26 cellular contexts compared by ENCODE assay signal in genomic region chr3:3333571-3333970, GRCh38.
"Had no signal": no experiment of that assay in that cellular context is flagged by ENCODE, and none has a peak within 500 bp of the region (broad histone marks: within the 10 kb centered on the region; RNA-seq: fewer than 3 reads in every experiment).

No MANE protein-coding gene starts in this region.

- H3K36me3 ChIP-seq: stomach, suprapubic skin, thoracic aorta, thyroid gland, tibial artery, tibial nerve, transverse colon, upper lobe of left lung, upper lobe of right lung, uterus, vagina had no signal

- H3K4me1 ChIP-seq: stomach, suprapubic skin, testis, thyroid gland, tibial artery, tibial nerve, transverse colon, upper lobe of left lung, upper lobe of right lung, uterus, vagina had no signal

- H3K27me3 ChIP-seq: stomach, suprapubic skin, testis, thyroid gland, tibial artery, tibial nerve, transverse colon, upper lobe of left lung, upper lobe of right lung, uterus, vagina had no signal

- FAIRE-seq: urothelium cell line had no signal

- H3K4me3 ChIP-seq: stomach, suprapubic skin, testis, thoracic aorta, thyroid gland, tibial artery, tibial nerve, transverse colon, upper lobe of left lung, upper lobe of right lung, uterus, vagina had no signal

- DNase-seq: stimulated activated CD4-positive, alpha-beta T cell treated with anti-CD3 and anti-CD28 coated beads, Interleukin-2, amount 100 ng/mL, for 48 hours; stimulated activated CD4-positive, alpha-beta T cell treated with anti-CD3 and anti-CD28 coated beads, Interleukin-4, amount 100 ng/mL, for 1 hour; stimulated activated CD4-positive, alpha-beta T cell treated with anti-CD3 and anti-CD28 coated beads, Interleukin-4, amount 100 ng/mL, for 24 hours; stimulated activated CD4-positive, alpha-beta T cell treated with anti-CD3 and anti-CD28 coated beads, Interleukin-4, amount 100 ng/mL, for 4 hours; stimulated activated CD8-positive, alpha-beta memory T cell treated with anti-CD3 and anti-CD28 coated beads, Interleukin-4, amount 100 ng/mL, for 48 hours; stimulated activated naive B cell treated with anti-CD40 and anti-IgM and Interleukin-4, amounts not matched to agents 10 μg/mL and 1 μg/mL and 100 μg/mL, for 72 hours; stimulated activated naive CD4-positive, alpha-beta T cell; stimulated activated naive CD4-positive, alpha-beta T cell treated with Interleukin-2 at 50 U/mL for 16 hours; stimulated activated naive CD8-positive, alpha-beta T cell treated with anti-CD3 and anti-CD28 coated beads, Interleukin-15, amount 100 ng/mL, for 72 hours; stimulated activated naive CD8-positive, alpha-beta T cell treated with anti-CD3 and anti-CD28 coated beads, Interleukin-15, Interleukin-2, amounts not matched to agents 100 U/mL and 50 U/mL, for 24 hours; stomach; substantia nigra; testis; thyroid gland; tibial artery; transverse colon; upper lobe of left lung; upper lobe of right lung; uterus had no signal

- H3K27ac ChIP-seq: stomach, suprapubic skin, testis, thoracic aorta, thyroid gland, tibial artery, tibial nerve, transverse colon, upper lobe of left lung, upper lobe of right lung, uterus, vagina had no signal

- H3K9me3 ChIP-seq: stomach, suprapubic skin, testis, thoracic aorta, thyroid gland, tibial artery, tibial nerve, transverse colon, upper lobe of left lung, upper lobe of right lung, uterus, vagina had no signal

- ATAC-seq: stimulated activated effector memory CD8-positive, alpha-beta T cell treated with anti-CD3 and anti-CD28 coated beads, Interleukin-12 subunit alpha, Interleukin-12 subunit beta, amount 100 ng/mL, for 72 hours; stimulated activated memory B cell treated with anti-CD40 and anti-IgM and Interleukin-4, amounts not matched to agents 10 μg/mL and 1 μg/mL and 100 μg/mL, for 72 hours; stimulated activated naive B cell treated with anti-CD40 and anti-IgM and Interleukin-4, amounts not matched to agents 10 μg/mL and 1 μg/mL and 100 μg/mL, for 72 hours; stimulated activated naive CD8-positive, alpha-beta T cell treated with anti-CD3 and anti-CD28 coated beads, Interleukin-15, amount 100 ng/mL, for 72 hours; stimulated activated naive CD8-positive, alpha-beta T cell treated with anti-CD3 and anti-CD28 coated beads, Interleukin-15, Interleukin-2, amounts not matched to agents 100 U/mL and 50 U/mL, for 24 hours; upper lobe of right lung had no signal
